ENCODE assay signal across 29 cellular contexts in genomic region chr10:130557181-130557580, GRCh38.
"Had no signal": no experiment of that assay in that cellular context is flagged by ENCODE, and none has a peak within 500 bp of the region (broad histone marks: within the 10 kb centered on the region; RNA-seq: fewer than 3 reads in every experiment).

No MANE protein-coding gene starts in this region.

- H3K79me2 ChIP-seq: parathyroid adenoma had no signal

- H3K9me3 Mint-ChIP-seq: naive thymus-derived CD8-positive, alpha-beta T cell; natural killer cell treated with Interleukin-12 subunit alpha and Interleukin-12 subunit beta and Interleukin-15 and Interleukin-18, amount 100 ng/mL, for 72 hours; neural crest cell; stimulated activated naive B cell treated with anti-CD40 and anti-IgM and Interleukin-4, amounts not matched to agents 10 μg/mL and 1 μg/mL and 100 μg/mL, for 72 hours; stimulated activated naive CD8-positive, alpha-beta T cell treated with anti-CD3 and anti-CD28 coated beads, Interleukin-15, amount 100 ng/mL, for 72 hours; type B pancreatic cell had no signal

- ATAC-seq: naive thymus-derived CD8-positive, alpha-beta T cell; natural killer cell treated with Interleukin-12 subunit alpha and Interleukin-12 subunit beta and Interleukin-15 and Interleukin-18, amount 100 ng/mL, for 72 hours; psoas muscle; right cardiac atrium; right lobe of liver; stimulated activated effector memory CD8-positive, alpha-beta T cell treated with anti-CD3 and anti-CD28 coated beads, Interleukin-12 subunit alpha, Interleukin-12 subunit beta, amount 100 ng/mL, for 72 hours; stimulated activated naive B cell treated with anti-CD40 and anti-IgM and Interleukin-4, amounts not matched to agents 10 μg/mL and 1 μg/mL and 100 μg/mL, for 72 hours; stimulated activated naive CD8-positive, alpha-beta T cell treated with anti-CD3 and anti-CD28 coated beads, Interleukin-15, amount 100 ng/mL, for 72 hours; stimulated activated naive CD8-positive, alpha-beta T cell treated with anti-CD3 and anti-CD28 coated beads, Interleukin-15, Interleukin-2, amounts not matched to agents 100 U/mL and 50 U/mL, for 24 hours; upper lobe of right lung had no signal

- DNase-seq: naive thymus-derived CD8-positive, alpha-beta T cell; nephron progenitor cell; nucleus accumbens; ovary; psoas muscle; right cardiac atrium; right lobe of liver; sigmoid colon; small intestine; stimulated activated CD4-positive, alpha-beta T cell treated with anti-CD3 and anti-CD28 coated beads, Interleukin-15, amount 100 ng/mL, for 24 hours; stimulated activated CD4-positive, alpha-beta T cell treated with anti-CD3 and anti-CD28 coated beads, Interleukin-2, amount 100 ng/mL, for 24 hours; stimulated activated CD4-positive, alpha-beta T cell treated with anti-CD3 and anti-CD28 coated beads, Interleukin-2, amount 100 ng/mL, for 48 hours; stimulated activated CD4-positive, alpha-beta T cell treated with anti-CD3 and anti-CD28 coated beads, Interleukin-4, amount 100 ng/mL, for 24 hours; stimulated activated naive B cell treated with anti-CD40 and anti-IgM and Interleukin-4, amounts not matched to agents 10 μg/mL and 1 μg/mL and 100 μg/mL, for 72 hours; stimulated activated naive CD8-positive, alpha-beta T cell treated with anti-CD3 and anti-CD28 coated beads, Interleukin-15, amount 100 ng/mL, for 72 hours; stimulated activated naive CD8-positive, alpha-beta T cell treated with anti-CD3 and anti-CD28 coated beads, Interleukin-15, Interleukin-2, amounts not matched to agents 100 U/mL and 50 U/mL, for 24 hours; substantia nigra; testis; tibial artery; transverse colon; upper lobe of right lung; uterus had no signal

- H3K9me3 ChIP-seq: neutrophil, ovary, psoas muscle, right lobe of liver, sigmoid colon, suprapubic skin, testis, tibial artery, transverse colon, upper lobe of right lung, uterus had no signal

- H2AFZ ChIP-seq: parathyroid adenoma had no signal

- H3K36me3 ChIP-seq: neutrophil, ovary, right lobe of liver, sigmoid colon, suprapubic skin, tibial artery, transverse colon, upper lobe of right lung, uterus had no signal

- H3K27me3 ChIP-seq: neutrophil, ovary, right lobe of liver, suprapubic skin, testis, transverse colon, upper lobe of right lung, uterus had no signal

- H3K27ac Mint-ChIP-seq: naive thymus-derived CD8-positive, alpha-beta T cell; natural killer cell treated with Interleukin-12 subunit alpha and Interleukin-12 subunit beta and Interleukin-15 and Interleukin-18, amount 100 ng/mL, for 72 hours; nephron progenitor cell; stimulated activated effector memory CD8-positive, alpha-beta T cell treated with anti-CD3 and anti-CD28 coated beads, Interleukin-12 subunit alpha, Interleukin-12 subunit beta, amount 100 ng/mL, for 72 hours; stimulated activated naive B cell treated with anti-CD40 and anti-IgM and Interleukin-4, amounts not matched to agents 10 μg/mL and 1 μg/mL and 100 μg/mL, for 72 hours; stimulated activated naive CD8-positive, alpha-beta T cell treated with anti-CD3 and anti-CD28 coated beads, Interleukin-15, amount 100 ng/mL, for 72 hours; type B pancreatic cell had no signal

- H3K27me3 Mint-ChIP-seq: natural killer cell treated with Interleukin-12 subunit alpha and Interleukin-12 subunit beta and Interleukin-15 and Interleukin-18, amount 100 ng/mL, for 72 hours; stimulated activated naive B cell treated with anti-CD40 and anti-IgM and Interleukin-4, amounts not matched to agents 10 μg/mL and 1 μg/mL and 100 μg/mL, for 72 hours; stimulated activated naive CD8-positive, alpha-beta T cell treated with anti-CD3 and anti-CD28 coated beads, Interleukin-15, amount 100 ng/mL, for 72 hours had no signal

- H3K9ac ChIP-seq: parathyroid adenoma had no signal

- H3K4me3 ChIP-seq: ovary, psoas muscle, right lobe of liver, sigmoid colon, suprapubic skin, testis, tibial artery, transverse colon, upper lobe of right lung, uterus had no signal

- H3K4me1 Mint-ChIP-seq: naive thymus-derived CD8-positive, alpha-beta T cell; stimulated activated effector memory CD8-positive, alpha-beta T cell treated with anti-CD3 and anti-CD28 coated beads, Interleukin-12 subunit alpha, Interleukin-12 subunit beta, amount 100 ng/mL, for 72 hours; stimulated activated naive B cell treated with anti-CD40 and anti-IgM and Interleukin-4, amounts not matched to agents 10 μg/mL and 1 μg/mL and 100 μg/mL, for 72 hours; stimulated activated naive CD8-positive, alpha-beta T cell treated with anti-CD3 and anti-CD28 coated beads, Interleukin-15, amount 100 ng/mL, for 72 hours had no signal

- H3K36me3 Mint-ChIP-seq: naive thymus-derived CD8-positive, alpha-beta T cell; natural killer cell treated with Interleukin-12 subunit alpha and Interleukin-12 subunit beta and Interleukin-15 and Interleukin-18, amount 100 ng/mL, for 72 hours; stimulated activated effector memory CD8-positive, alpha-beta T cell treated with anti-CD3 and anti-CD28 coated beads, Interleukin-12 subunit alpha, Interleukin-12 subunit beta, amount 100 ng/mL, for 72 hours; stimulated activated naive B cell treated with anti-CD40 and anti-IgM and Interleukin-4, amounts not matched to agents 10 μg/mL and 1 μg/mL and 100 μg/mL, for 72 hours; type B pancreatic cell had no signal

- H3K4me1 ChIP-seq: parathyroid adenoma, psoas muscle, right lobe of liver, sigmoid colon, suprapubic skin, testis, tibial artery, transverse colon, upper lobe of right lung, uterus had no signal

- H3K27ac ChIP-seq: neutrophil, ovary, parathyroid adenoma, psoas muscle, right lobe of liver, sigmoid colon, suprapubic skin, testis, tibial artery, transverse colon, upper lobe of right lung, uterus had no signal

- H3K4me3 Mint-ChIP-seq: naive thymus-derived CD8-positive, alpha-beta T cell; natural killer cell treated with Interleukin-12 subunit alpha and Interleukin-12 subunit beta and Interleukin-15 and Interleukin-18, amount 100 ng/mL, for 72 hours; nephron progenitor cell; neural crest cell; stimulated activated effector memory CD8-positive, alpha-beta T cell treated with anti-CD3 and anti-CD28 coated beads, Interleukin-12 subunit alpha, Interleukin-12 subunit beta, amount 100 ng/mL, for 72 hours; stimulated activated naive B cell treated with anti-CD40 and anti-IgM and Interleukin-4, amounts not matched to agents 10 μg/mL and 1 μg/mL and 100 μg/mL, for 72 hours; stimulated activated naive CD8-positive, alpha-beta T cell treated with anti-CD3 and anti-CD28 coated beads, Interleukin-15, amount 100 ng/mL, for 72 hours; type B pancreatic cell had no signal
